8 cellular contexts compared by ENCODE assay signal in genomic region chr4:76179398-76180318, GRCh38. TPM values are rescaled to one million over a fixed set of nuclear protein-coding genes. Genes with fewer than 3 reads are reported as not detected.
DNase-seq lines count a peak whose midpoint lies in the region; ATAC-seq, FAIRE-seq and TF ChIP-seq lines count a peak whose summit lies in the region.

No MANE protein-coding gene starts in this region.

- no peak overlapping the region for H3K27ac ChIP-seq in kidney (ENCODE audit: low read depth in 2 of 2, low read length in 2 of 2)

- CTCF ChIA-PET in AG04449 (lab: Yijun Ruan, JAX), result interaction anchor here (0.6 to 7.7 kb wide), 66 partner anchors 9 to 1129 kb away, joined by 3 to 166 read pairs (median 5); partner anchors contain the start of genes CCDC158, NUP54, SCARB2 and SHROOM3

- peaks cover 8% of the 10 kb centered on the region for H3K36me3 ChIP-seq in bronchial epithelial cell (ENCODE audit: control insufficient read depth, insufficient read depth, low read length)
- H3K36me3 ChIP-seq in kidney (ENCODE audit: control insufficient read depth in 1 of 2, insufficient read depth in 2 of 2, low read length in 2 of 2), result peaks cover 10 to 16% of the 10 kb centered on the region in 2 donors

- POLR2A ChIA-PET in AG04449 (lab: Yijun Ruan, JAX), result interaction anchor here (1.0 kb wide), 1 partner anchor 23 kb away, joined by 4 read pairs; no protein-coding TSS in a partner anchor

- no peaks in the 10 kb centered on the region for H3K4me1 ChIP-seq in kidney (ENCODE audit: control insufficient read depth in 1 of 2, insufficient read depth in 1 of 2, low read depth in 1 of 2, low read length in 2 of 2)

- H3K27me3 ChIP-seq in bronchial epithelial cell (ENCODE audit: control insufficient read depth, insufficient read depth, low read length), result no peaks in the 10 kb centered on the region

- no peak overlapping the region for H3K9ac ChIP-seq in kidney (ENCODE audit: low read length in 2 of 2)

- DNase-seq in AG04449 (ENCODE audit: low read depth, low spot score), result no peak
- DNase-seq in NCI-H2227 (lab: John Stamatoyannopoulos, UW; ENCODE audit: unreplicated experiment), result peak; percentile 83
- peak; percentile 72 for DNase-seq in bronchial epithelial cell (ENCODE audit: low read depth)
- DNase-seq in kidney, result peak; percentile 85
- peak; percentile 76 for DNase-seq in stimulated activated CD4-positive, alpha-beta T cell treated with anti-CD3 and anti-CD28 coated beads, Interleukin-1b, Interleukin-23, amount 100 ng/mL, for 4 hours (ENCODE audit: low read depth in 2 of 2)

- H3K9me3 ChIP-seq in kidney (ENCODE audit: control insufficient read depth in 1 of 2, low read length in 2 of 2), result no peaks in the 10 kb centered on the region

- H3K4me3 ChIP-seq in AG04449 (ENCODE audit: low read depth, low read length), result no peak overlapping the region
- H3K4me3 ChIP-seq in WI38 (ENCODE audit: low read depth, low read length), result no peak overlapping the region
- H3K4me3 ChIP-seq in bronchial epithelial cell (ENCODE audit: low read depth, low read length), result no peak overlapping the region
- no peak overlapping the region for H3K4me3 ChIP-seq in kidney (ENCODE audit: low read length in 2 of 2)

- peak; percentile 86 for TF ChIP-seq CTCF in AG04449 (IDR thresholded peaks at IDR 0.05; ENCODE audit: insufficient read depth, low read length, missing control alignments)
- peak; percentile 81 for TF ChIP-seq CTCF in WI38 (IDR thresholded peaks at IDR 0.05; ENCODE audit: low read depth, low read length)
- TF ChIP-seq CTCF in bronchial epithelial cell (IDR thresholded peaks at IDR 0.05; ENCODE audit: insufficient read depth, low read length, severe bottlenecking), result peak; percentile 91
- TF ChIP-seq CTCF in kidney (IDR thresholded peaks at IDR 0.05; ENCODE audit: borderline replicate concordance, extremely low read depth, insufficient read depth), result peak; percentile 94

- peak; percentile 67 for ATAC-seq in GM18858 (IDR thresholded peaks at IDR 0.05; ENCODE audit: unreplicated experiment)
- ATAC-seq in HG03135 (IDR thresholded peaks at IDR 0.05; ENCODE audit: unreplicated experiment), result peak; percentile 87

- FAIRE-seq in bronchial epithelial cell (lab: Jason Lieb, UNC) (no peak), kidney (lab: Jason Lieb, UNC) (no peak)

- intact Hi-C loops in kidney (cut with DNase I), result no loop called here

RNA-seq across cellular contexts. Expression of gene NUP54, which starts 31.5 kb away (rescaled TPM):
- total RNA-seq in bronchial epithelial cell, result 33.9 and 62.4 TPM in 2 replicates
- total RNA-seq in kidney, result 40.8 TPM
- 15.6 TPM for polyA plus RNA-seq in kidney (ENCODE audit: insufficient read depth, low read depth, low replicate concordance)

RNA-seq across cellular contexts. Expression of gene SCARB2, which starts 34.0 kb away (rescaled TPM):
- total RNA-seq in bronchial epithelial cell, result 173 and 199 TPM in 2 replicates
- 151 TPM for total RNA-seq in kidney
- 75.5 TPM for polyA plus RNA-seq in kidney (ENCODE audit: insufficient read depth, low read depth, low replicate concordance)
